Comparison of ENCODE assay signal across 9 cellular contexts in genomic region chr19:50718255-50719118, GRCh38. TPM values are rescaled to one million over a fixed set of nuclear protein-coding genes. Genes with fewer than 3 reads are reported as not detected.
DNase-seq lines count a peak whose midpoint lies in the region; ATAC-seq and TF ChIP-seq lines count a peak whose summit lies in the region.
"Had no signal": no experiment of that assay in that cellular context is flagged by ENCODE, and none has a peak within 500 bp of the region (broad histone marks: within the 10 kb centered on the region; RNA-seq: fewer than 3 reads in every experiment).

No MANE protein-coding gene starts in this region.

- H2AFZ ChIP-seq in SK-N-SH (ENCODE audit: low read depth), result no peak overlapping the region

- DNase-seq in GM10266 (ENCODE audit: extremely low spot score) (peak; percentile 45), SK-N-SH (peak; percentile 85), foreskin fibroblast (peak in 1 of 2 donors; percentile 55), gastrocnemius medialis (no peak), SHP77 treated with DMSO at 0.1 percent for 48 hours (lab: John Stamatoyannopoulos, UW) (no peak), NCI-H526 treated with DMSO at 0.1 percent for 48 hours (lab: John Stamatoyannopoulos, UW) (no peak)
- no peak for DNase-seq in activated CD4-positive, alpha-beta memory T cell treated with anti-CD3 and anti-CD28 coated beads, Interleukin-2, amount 10 ng/mL, durations not matched to agents 7 days and 5 days
- DNase-seq: foreskin melanocyte had no signal

- TF ChIP-seq POLR2A in gastrocnemius medialis (IDR thresholded peaks at IDR 0.05), result no peak

- TF ChIP-seq CTCF in GM10266 (IDR thresholded peaks at IDR 0.05; ENCODE audit: control insufficient read depth, insufficient read depth, low read depth, missing control alignments), result no peak
- TF ChIP-seq CTCF in SK-N-SH (IDR thresholded peaks at IDR 0.05), result no peak
- no peak for TF ChIP-seq CTCF in foreskin fibroblast (IDR thresholded peaks at IDR 0.05; ENCODE audit: low read depth, low read length)
- TF ChIP-seq CTCF in gastrocnemius medialis (IDR thresholded peaks at IDR 0.05 in 4 of 5, conservative IDR thresholded peaks at IDR 0.05 in 1 of 5), result no peak

- no peak for TF ChIP-seq EP300 in SK-N-SH (IDR thresholded peaks at IDR 0.05; ENCODE audit: borderline replicate concordance in 1 of 2, low read depth in 1 of 2, low read length in 1 of 2)

- no peaks in the 10 kb centered on the region for H3K9me2 ChIP-seq in SK-N-SH

- H3K4me1 Mint-ChIP-seq in activated CD4-positive, alpha-beta memory T cell treated with anti-CD3 and anti-CD28 coated beads, Interleukin-2, amount 10 ng/mL, durations not matched to agents 7 days and 5 days, result peaks cover 8% of the 10 kb centered on the region

- no peak for ATAC-seq in gastrocnemius medialis
- ATAC-seq in GM19351 (IDR thresholded peaks at IDR 0.05; ENCODE audit: unreplicated experiment), result no peak

- TF ChIP-seq RAD21 in SK-N-SH (IDR thresholded peaks at IDR 0.05; ENCODE audit: low read length), result no peak

- CTCF ChIA-PET in SK-N-SH (lab: Yijun Ruan, JAX), result interaction anchor here (0.9 to 1.0 kb wide), 3 partner anchors 13 to 65 kb away, joined by 3 to 5 read pairs (median 3); no protein-coding TSS in a partner anchor
- CTCF ChIA-PET in activated CD4-positive, alpha-beta memory T cell treated with anti-CD3 and anti-CD28 coated beads, Interleukin-2, amount 10 ng/mL, durations not matched to agents 7 days and 5 days (lab: Charles Lee), result no interaction called here

- H3K27ac Mint-ChIP-seq in activated CD4-positive, alpha-beta memory T cell treated with anti-CD3 and anti-CD28 coated beads, Interleukin-2, amount 10 ng/mL, durations not matched to agents 7 days and 5 days, result no peak overlapping the region

- H3K4me3 Mint-ChIP-seq in activated CD4-positive, alpha-beta memory T cell treated with anti-CD3 and anti-CD28 coated beads, Interleukin-2, amount 10 ng/mL, durations not matched to agents 7 days and 5 days, result no peak overlapping the region

- peaks cover 42% of the 10 kb centered on the region for H3K27me3 Mint-ChIP-seq in activated CD4-positive, alpha-beta memory T cell treated with anti-CD3 and anti-CD28 coated beads, Interleukin-2, amount 10 ng/mL, durations not matched to agents 7 days and 5 days

- H3K36me3 ChIP-seq in SK-N-SH (replicated peaks in 1 of 2; ENCODE audit: control insufficient read depth in 1 of 2, insufficient read depth in 2 of 2, low read length in 1 of 2) (no peaks in the 10 kb centered on the region), gastrocnemius medialis (no peaks in the 10 kb centered on the region)

- H4K20me1 ChIP-seq in SK-N-SH (ENCODE audit: insufficient read depth), result no peaks in the 10 kb centered on the region

- no peaks in the 10 kb centered on the region for H3K9me3 Mint-ChIP-seq in activated CD4-positive, alpha-beta memory T cell treated with anti-CD3 and anti-CD28 coated beads, Interleukin-2, amount 10 ng/mL, durations not matched to agents 7 days and 5 days

- H3K9ac ChIP-seq in SK-N-SH, result no peak overlapping the region

- no peaks in the 10 kb centered on the region for H3K36me3 Mint-ChIP-seq in activated CD4-positive, alpha-beta memory T cell treated with anti-CD3 and anti-CD28 coated beads, Interleukin-2, amount 10 ng/mL, durations not matched to agents 7 days and 5 days (ENCODE audit: low read depth)

- H3K27ac ChIP-seq in SK-N-SH (ENCODE audit: low read depth in 2 of 2, low read length in 1 of 2), result no peak overlapping the region
- H3K27ac ChIP-seq in gastrocnemius medialis, result no peak overlapping the region

- H3K27me3 ChIP-seq in SK-N-SH (ENCODE audit: insufficient read depth) (no peaks in the 10 kb centered on the region), gastrocnemius medialis (peaks cover 10 to 43% (median 39%) of the 10 kb centered on the region in 3 donors)

- H3K9me3 ChIP-seq in SK-N-SH, result no peaks in the 10 kb centered on the region
- H3K9me3 ChIP-seq in gastrocnemius medialis, result no peaks in the 10 kb centered on the region

- in situ Hi-C loops in gastrocnemius medialis (cut with MboI; ENCODE audit: low sequenced_read_pairs in 4 of 4), result no loop called here

- 2% methylated on average over 48 of the region's 74 CpGs for WGBS in SK-N-SH (ENCODE audit: low lambda C conversion rate)

- peaks cover 0 to 4% of the 10 kb centered on the region in 2 experiments; a peak in 1 of 4 replicates for H3K4me1 ChIP-seq in SK-N-SH (ENCODE audit: control insufficient read depth in 1 of 2, insufficient read depth in 2 of 2, low read depth in 1 of 2, low read length in 1 of 2)
- peaks cover 0 to 12% of the 10 kb centered on the region in 2 donors for H3K4me1 ChIP-seq in gastrocnemius medialis

- intact Hi-C loops in gastrocnemius medialis (cut with DNase I; ENCODE audit: low total_unique reads), result no loop called here

- POLR2A ChIA-PET in SK-N-SH (lab: Yijun Ruan, JAX), result no interaction called here
- POLR2A ChIA-PET in activated CD4-positive, alpha-beta memory T cell treated with anti-CD3 and anti-CD28 coated beads, Interleukin-2, amount 10 ng/mL, durations not matched to agents 7 days and 5 days (lab: Charles Lee), result no interaction called here

- H3F3A ChIP-seq in SK-N-SH (replicated peaks; ENCODE audit: insufficient read depth), result no peaks in the 10 kb centered on the region

- peak overlapping the region; percentile 91 for H3K4me2 ChIP-seq in SK-N-SH

- H3K4me3 ChIP-seq in SK-N-SH (ENCODE audit: low read depth in 2 of 2, low read length in 1 of 2) (peak overlapping the region; percentile 47 to 53), foreskin fibroblast (ENCODE audit: low read depth in 1 of 2, low read length in 2 of 2) (peak overlapping the region; percentile 50 to 54), gastrocnemius medialis (peak overlapping the region; percentile 23 to 35 (median 28))

- no peaks in the 10 kb centered on the region for H3K79me2 ChIP-seq in SK-N-SH (ENCODE audit: insufficient read depth)

TF ChIP-seq in SK-N-SH, 30 proteins besides CTCF, POLR2A, EP300 and RAD21:
- TF ChIP-seq, protein P1, sequence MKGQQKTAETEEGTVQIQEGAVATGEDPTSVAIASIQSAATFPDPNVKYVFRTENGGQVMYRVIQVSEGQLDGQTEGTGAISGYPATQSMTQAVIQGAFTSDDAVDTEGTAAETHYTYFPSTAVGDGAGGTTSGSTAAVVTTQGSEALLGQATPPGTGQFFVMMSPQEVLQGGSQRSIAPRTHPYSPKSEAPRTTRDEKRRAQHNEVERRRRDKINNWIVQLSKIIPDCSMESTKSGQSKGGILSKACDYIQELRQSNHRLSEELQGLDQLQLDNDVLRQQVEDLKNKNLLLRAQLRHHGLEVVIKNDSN (IDR thresholded peaks at IDR 0.05; ENCODE audit: borderline replicate concordance, low read depth), result no peak
- TF ChIP-seq MXI1 (IDR thresholded peaks at IDR 0.05; ENCODE audit: low read depth, low read length) (no peak), FOXJ3 (CRISPR knock-in tag; IDR thresholded peaks at IDR 0.05) (no peak), PBX3 (IDR thresholded peaks at IDR 0.05) (no peak), TEAD4 (IDR thresholded peaks at IDR 0.05; ENCODE audit: borderline replicate concordance, insufficient read depth) (no peak), MEF2A (IDR thresholded peaks at IDR 0.05; ENCODE audit: borderline replicate concordance, low read depth) (no peak), TCF12 (IDR thresholded peaks at IDR 0.05) (no peak), FOSL2 (IDR thresholded peaks at IDR 0.05; ENCODE audit: borderline replicate concordance, low read depth) (no peak), GATA2 (CRISPR knock-in tag; IDR thresholded peaks at IDR 0.05) (no peak), RCOR1 (IDR thresholded peaks at IDR 0.05; ENCODE audit: low read length) (no peak), FOXM1 (IDR thresholded peaks at IDR 0.05; ENCODE audit: low read depth) (no peak), NFIC (IDR thresholded peaks at IDR 0.05; ENCODE audit: borderline replicate concordance) (no peak)
- TF ChIP-seq, protein P2, sequence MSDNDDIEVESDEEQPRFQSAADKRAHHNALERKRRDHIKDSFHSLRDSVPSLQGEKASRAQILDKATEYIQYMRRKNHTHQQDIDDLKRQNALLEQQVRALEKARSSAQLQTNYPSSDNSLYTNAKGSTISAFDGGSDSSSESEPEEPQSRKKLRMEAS (IDR thresholded peaks at IDR 0.05; ENCODE audit: low read depth), result no peak

RNA-seq across cellular contexts. Expression of gene SHANK1, which starts 1.1 kb away (rescaled TPM):
- polyA plus RNA-seq in SK-N-SH (2012; rRNA removed), result 0.28 and 0.31 TPM in 2 replicates
- 0.08 and 0.35 TPM in 2 replicates for polyA plus RNA-seq in SK-N-SH (2012; cell fraction: cytosol; rRNA removed)
- 1.6 and 2.0 TPM in 2 replicates for polyA plus RNA-seq in SK-N-SH (2012; cell fraction: nucleus; rRNA removed)
- under 1 TPM in 1 of 4 donors, not detected in 3; 0.68 TPM for total RNA-seq in gastrocnemius medialis
- total RNA-seq in activated CD4-positive, alpha-beta memory T cell treated with anti-CD3 and anti-CD28 coated beads, Interleukin-2, amount 10 ng/mL, durations not matched to agents 7 days and 5 days, result not detected

RNA-seq across cellular contexts. Expression of gene CLEC11A, which starts 4.7 kb away (rescaled TPM):
- polyA plus RNA-seq in SK-N-SH (2012; rRNA removed), result 4.4 and 5.1 TPM in 2 replicates
- polyA plus RNA-seq in SK-N-SH (2012; cell fraction: cytosol; rRNA removed), result 2.4 and 4.2 TPM in 2 replicates
- polyA plus RNA-seq in SK-N-SH (2012; cell fraction: nucleus; rRNA removed), result 4.9 and 12.2 TPM in 2 replicates
- total RNA-seq in gastrocnemius medialis, result 1 to 10 TPM; 2.1 to 5.0 (median 2.7) TPM
- total RNA-seq in activated CD4-positive, alpha-beta memory T cell treated with anti-CD3 and anti-CD28 coated beads, Interleukin-2, amount 10 ng/mL, durations not matched to agents 7 days and 5 days, result under 1 TPM; 0.43 to 0.65 TPM

RNA-seq across cellular contexts. Expression of gene GPR32, which starts 51.8 kb away (rescaled TPM):
- not detected in 2 replicates for polyA plus RNA-seq in SK-N-SH (2012; rRNA removed)
- polyA plus RNA-seq in SK-N-SH (2012; cell fraction: cytosol; rRNA removed), result not detected in 2 replicates
- 0.07 TPM in 1 of 2 replicates, not detected in the other for polyA plus RNA-seq in SK-N-SH (2012; cell fraction: nucleus; rRNA removed)
- total RNA-seq in gastrocnemius medialis, result not detected
- total RNA-seq in activated CD4-positive, alpha-beta memory T cell treated with anti-CD3 and anti-CD28 coated beads, Interleukin-2, amount 10 ng/mL, durations not matched to agents 7 days and 5 days, result not detected

Comparison
In these comparisons a context has a peak if more than half of its experiments do, and no peak if none do; other contexts are left out.
1. DNase-seq: peak in GM10266 (single experiment) and SK-N-SH (single experiment); none in gastrocnemius medialis (0 of 2), SHP77 treated with DMSO at 0.1 percent for 48 hours (single experiment), activated CD4-positive, alpha-beta memory T cell treated with anti-CD3 and anti-CD28 coated beads, Interleukin-2, amount 10 ng/mL, durations not matched to agents 7 days and 5 days (single experiment) and NCI-H526 treated with DMSO at 0.1 percent for 48 hours (single experiment).
2. Peak in every context shown above with its lines, with median percentiles within 50 percentile points of each other: H3K4me3 ChIP-seq.